Comparison of ENCODE assay signal across 1 cellular context in genomic region chr1:109668123-109668800, GRCh38.
TF ChIP-seq lines count a peak whose summit lies in the region.

No MANE protein-coding gene starts in this region.

TF ChIP-seq in H1, 55 proteins besides CTCF, POLR2A, EP300 and RAD21 (continued from another document):
- TF ChIP-seq SRF (IDR thresholded peaks at IDR 0.05; ENCODE audit: low read depth, low read length) (no peak), ZNF274 (IDR thresholded peaks at IDR 0.05; ENCODE audit: borderline replicate concordance, extremely low read depth, low read length) (no peak), HDAC6 (IDR thresholded peaks at IDR 0.05; ENCODE audit: low read depth, low read length) (no peak), SIRT6 (IDR thresholded peaks at IDR 0.05; ENCODE audit: low read length) (no peak), BACH1 (IDR thresholded peaks at IDR 0.05; ENCODE audit: low read length) (no peak), MAFK (IDR thresholded peaks at IDR 0.05; ENCODE audit: low read depth, low read length) (no peak), MAX (IDR thresholded peaks at IDR 0.05) (no peak; the same call in 1 of the 2 replicates), RNF2 (IDR thresholded peaks at IDR 0.05; ENCODE audit: borderline replicate concordance, low read depth, low read length, missing control alignments, poor library complexity, severe bottlenecking) (no peak), EZH2 (IDR thresholded peaks at IDR 0.05; ENCODE audit: low read depth, low read length, severe bottlenecking) (no peak), KDM4A (IDR thresholded peaks at IDR 0.05; ENCODE audit: low read depth, low read length, severe bottlenecking) (no peak), CBX8 (IDR thresholded peaks at IDR 0.05; ENCODE audit: borderline replicate concordance, low read depth, low read length) (no peak)
- TF ChIP-seq, protein P1, sequence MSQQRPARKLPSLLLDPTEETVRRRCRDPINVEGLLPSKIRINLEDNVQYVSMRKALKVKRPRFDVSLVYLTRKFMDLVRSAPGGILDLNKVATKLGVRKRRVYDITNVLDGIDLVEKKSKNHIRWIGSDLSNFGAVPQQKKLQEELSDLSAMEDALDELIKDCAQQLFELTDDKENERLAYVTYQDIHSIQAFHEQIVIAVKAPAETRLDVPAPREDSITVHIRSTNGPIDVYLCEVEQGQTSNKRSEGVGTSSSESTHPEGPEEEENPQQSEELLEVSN (IDR thresholded peaks at IDR 0.05): no peak
